Comparison of ENCODE assay signal across 22 cellular contexts in genomic region chr12:47346251-47347019, GRCh38.
A peak's percentile ranks its signal among the peaks of the same experiment; 100 is the strongest.
DNase-seq lines count a peak whose midpoint lies in the region; ATAC-seq, FAIRE-seq and TF ChIP-seq lines count a peak whose summit lies in the region.
"Had no signal": no experiment of that assay in that cellular context is flagged by ENCODE, and none has a peak within 500 bp of the region (broad histone marks: within the 10 kb centered on the region; RNA-seq: fewer than 3 reads in every experiment).

No MANE protein-coding gene starts in this region.

- no peaks in the 10 kb centered on the region for H3K36me3 ChIP-seq in K562 (ENCODE audit: control insufficient read depth, insufficient read depth, low read length)
- no peaks in the 10 kb centered on the region for H3K36me3 ChIP-seq in neutrophil
- no peaks in the 10 kb centered on the region for H3K36me3 ChIP-seq in naive thymus-derived CD4-positive, alpha-beta T cell (ENCODE audit: control insufficient read depth in 2 of 3, insufficient read depth in 3 of 3, low read length in 3 of 3)
- H3K36me3 ChIP-seq: esophagus muscularis mucosa had no signal

- ATAC-seq in K562: no peak
- no peak for ATAC-seq in naive thymus-derived CD4-positive, alpha-beta T cell
- ATAC-seq in GM21529 (IDR thresholded peaks at IDR 0.05; ENCODE audit: unreplicated experiment): no peak
- ATAC-seq: activated T-cell treated with anti-CD3 and anti-CD28 coated beads, Interleukin-2, amount 50 U/mL, for 4 hours; HCT116; Panc1 had no signal

- no peaks in the 10 kb centered on the region; a peak in 1 of 5 replicates for H3K4me1 ChIP-seq in K562 (replicated peaks in 1 of 2; ENCODE audit: control insufficient read depth in 2 of 2, insufficient read depth in 2 of 2, low read length in 2 of 2)
- H3K4me1 ChIP-seq in neutrophil (ENCODE audit: control insufficient read depth in 1 of 2, insufficient read depth in 1 of 2, low read depth in 1 of 2, low read length in 1 of 2): no peaks in the 10 kb centered on the region
- H3K4me1 ChIP-seq in naive thymus-derived CD4-positive, alpha-beta T cell (ENCODE audit: control insufficient read depth in 2 of 2, insufficient read depth in 2 of 2, low read length in 2 of 2): peaks cover 14 to 21% of the 10 kb centered on the region in 2 donors
- H3K4me1 ChIP-seq: esophagus muscularis mucosa had no signal

- H3K9ac ChIP-seq in K562 (ENCODE audit: insufficient read depth in 1 of 2, low read depth in 2 of 2, low read length in 2 of 2): no peak overlapping the region

- DNase-seq in NOMO-1 treated with DMSO at 0.1 percent for 48 hours (lab: John Stamatoyannopoulos, UW; ENCODE audit: unreplicated experiment) (peak; percentile 4), NOMO-1 treated with dmso at 0.1 percent for 144 hours (lab: John Stamatoyannopoulos, UW; ENCODE audit: unreplicated experiment) (no peak), LoVo (ENCODE audit: low spot score) (peak; percentile 59), K562 (ENCODE audit: extremely low read depth in 1 of 4, low spot score in 3 of 4) (no peak), caudate nucleus (lab: John Stamatoyannopoulos, UW) (no peak)
- no peak for DNase-seq in naive thymus-derived CD4-positive, alpha-beta T cell
- DNase-seq: activated CD4-positive, alpha-beta T cell treated with anti-CD3 and anti-CD28 coated beads for 4 hours; activated T-cell treated with anti-CD3 and anti-CD28 coated beads, Interleukin-2, amount 50 U/mL, for 4 hours; DND-41; glutamatergic neuron; NCI-H1930; retina; stimulated activated CD4-positive, alpha-beta T cell treated with anti-CD3 and anti-CD28 coated beads, Interleukin-15, amount 100 ng/mL, for 24 hours; stimulated activated naive CD4-positive, alpha-beta T cell treated with Interleukin-2 at 50 U/mL for 16 hours; T1000 had no signal

- no peak for TF ChIP-seq RAD21 in K562 (CRISPR knock-in tag; conservative IDR thresholded peaks at IDR 0.05 in 1 of 2, IDR thresholded peaks at IDR 0.05 in 1 of 2)

- no peaks in the 10 kb centered on the region for H3K27me3 ChIP-seq in K562 (ENCODE audit: control insufficient read depth in 2 of 2, insufficient read depth in 2 of 2, low read length in 2 of 2)
- H3K27me3 ChIP-seq in neutrophil: no peaks in the 10 kb centered on the region
- H3K27me3 ChIP-seq in naive thymus-derived CD4-positive, alpha-beta T cell (ENCODE audit: control insufficient read depth in 2 of 2, insufficient read depth in 2 of 2, low read length in 2 of 2): no peaks in the 10 kb centered on the region
- H3K27me3 ChIP-seq: esophagus muscularis mucosa had no signal

- peak overlapping the region in 2 of 9 donors; percentile 11 to 17 for H3K27ac Mint-ChIP-seq in naive thymus-derived CD4-positive, alpha-beta T cell

- no TSS peak for BruUV-seq in K562 (replicated peaks; lab: Mats Ljungman, UMichigan)

- peak; percentile 32 for FAIRE-seq in K562 (lab: Jason Lieb, UNC)
- FAIRE-seq: urothelium cell line had no signal

- POLR2A ChIA-PET in K562 (lab: Yijun Ruan, JAX): interaction anchor here (1.6 kb wide), 1 partner anchor 9 kb away, joined by 4 read pairs; no protein-coding TSS in a partner anchor
- POLR2A ChIA-PET in naive thymus-derived CD4-positive, alpha-beta T cell (lab: Charles Lee): interaction anchor here (0.6 to 1.9 kb wide), 6 partner anchors 9 to 58 kb away, joined by 3 to 9 read pairs (median 4); no protein-coding TSS in a partner anchor

- TF ChIP-seq EP300 in K562 (IDR thresholded peaks at IDR 0.05; ENCODE audit: low read length): no peak

- H3K4me1 Mint-ChIP-seq in naive thymus-derived CD4-positive, alpha-beta T cell: peaks cover 12 to 46% (median 40%) of the 10 kb centered on the region in 7 donors

- H3K36me3 Mint-ChIP-seq in naive thymus-derived CD4-positive, alpha-beta T cell: peaks cover 0 to 22% (median 0%) of the 10 kb centered on the region in 5 donors

- no peak overlapping the region for H2AFZ ChIP-seq in K562 (ENCODE audit: low read depth, low read length)

- H3K27ac ChIP-seq in K562 (ENCODE audit: extremely low read depth, low read depth, low read length) (no peak overlapping the region), neutrophil (peak overlapping the region; percentile 7), caudate nucleus (ENCODE audit: low read depth, low read length) (no peak overlapping the region)
- no peak overlapping the region for H3K27ac ChIP-seq in naive thymus-derived CD4-positive, alpha-beta T cell (ENCODE audit: low read depth, low read length)
- H3K27ac ChIP-seq: esophagus muscularis mucosa, SK-N-MC had no signal

- in situ Hi-C loops in K562 (cut with MboI): no loop called here

- no peak overlapping the region for H3K4me2 ChIP-seq in K562 (ENCODE audit: insufficient read depth, low read length)

- no peak overlapping the region for H3K4me3 ChIP-seq in K562
- H3K4me3 ChIP-seq in neutrophil (ENCODE audit: low read depth in 1 of 2, low read length in 1 of 2): no peak overlapping the region
- no peak overlapping the region for H3K4me3 ChIP-seq in naive thymus-derived CD4-positive, alpha-beta T cell (ENCODE audit: low read length)
- H3K4me3 ChIP-seq: esophagus muscularis mucosa, SK-N-MC had no signal

- no peak for TF ChIP-seq POLR2A in K562 (conservative IDR thresholded peaks at IDR 0.05)

- no peaks in the 10 kb centered on the region for H3K27me3 Mint-ChIP-seq in naive thymus-derived CD4-positive, alpha-beta T cell

- WGBS in K562 (ENCODE audit: insufficient coverage, low coverage, missing lambda C conversion rate): 61% methylated on average over 4 of the region's 4 CpGs

- TF ChIP-seq CTCF in K562 (IDR thresholded peaks at IDR 0.05 in 2 of 3, conservative IDR thresholded peaks at IDR 0.05 in 1 of 3; ENCODE audit: insufficient read depth in 2 of 3, low read depth in 1 of 3, low read length in 3 of 3) (no peak), neutrophil (IDR thresholded peaks at IDR 0.05) (no peak)

- H3K79me2 ChIP-seq in K562 (ENCODE audit: control insufficient read depth, insufficient read depth, low read length): no peaks in the 10 kb centered on the region

- peaks cover 0 to 7% (median 0%) of the 10 kb centered on the region in 11 donors for H3K9me3 Mint-ChIP-seq in naive thymus-derived CD4-positive, alpha-beta T cell
- H3K9me3 Mint-ChIP-seq: activated T-cell treated with anti-CD3 and anti-CD28 coated beads, Interleukin-2, amount 50 U/mL, for 4 hours had no signal

- no peaks in the 10 kb centered on the region for H3K9me3 ChIP-seq in K562 (replicated peaks; ENCODE audit: control insufficient read depth, insufficient read depth, low read depth, low read length)
- H3K9me3 ChIP-seq in neutrophil: no peaks in the 10 kb centered on the region
- H3K9me3 ChIP-seq in naive thymus-derived CD4-positive, alpha-beta T cell (ENCODE audit: control insufficient read depth in 2 of 3, low read length in 3 of 3): no peaks in the 10 kb centered on the region
- H3K9me3 ChIP-seq: esophagus muscularis mucosa had no signal

- no peak overlapping the region for H3K4me3 Mint-ChIP-seq in naive thymus-derived CD4-positive, alpha-beta T cell
- H3K4me3 Mint-ChIP-seq: activated T-cell treated with anti-CD3 and anti-CD28 coated beads, Interleukin-2, amount 50 U/mL, for 4 hours had no signal

- H3K9me1 ChIP-seq in K562 (ENCODE audit: control insufficient read depth, insufficient read depth, low read length): no peaks in the 10 kb centered on the region

- H4K20me1 ChIP-seq in K562 (replicated peaks; ENCODE audit: control insufficient read depth, insufficient read depth, low read length): no peaks in the 10 kb centered on the region

- intact Hi-C loops in K562 (cut with micrococcal nuclease): no loop called here
- intact Hi-C loops in naive thymus-derived CD4-positive, alpha-beta T cell (cut with micrococcal nuclease): loop anchor here in 1 of 2 donors (10.0 kb wide), 1 partner anchor 48 kb away; no protein-coding TSS in a partner anchor

- CTCF ChIA-PET in K562 (lab: Yijun Ruan, JAX; ENCODE audit: low intra/inter-chr PET ratio): interaction anchor here (0.6 kb wide), 1 partner anchor 52 kb away, joined by 3 read pairs; no protein-coding TSS in a partner anchor
- CTCF ChIA-PET in naive thymus-derived CD4-positive, alpha-beta T cell (lab: Charles Lee): interaction anchor here (0.6 to 1.0 kb wide), 3 partner anchors 14 to 291 kb away, joined by 3 to 4 read pairs (median 3); no protein-coding TSS in a partner anchor

TF ChIP-seq in K562, 482 proteins besides CTCF, POLR2A, EP300 and RAD21 (continues in another document):
- no peak for TF ChIP-seq ARID2 (IDR thresholded peaks at IDR 0.05)
- TF ChIP-seq TOE1 (IDR thresholded peaks at IDR 0.05; ENCODE audit: borderline replicate concordance): no peak
- TF ChIP-seq TOE1 (CRISPR knock-in tag; IDR thresholded peaks at IDR 0.05; ENCODE audit: borderline replicate concordance, low read depth): no peak
- TF ChIP-seq STAG1 (CRISPR knock-in tag; IDR thresholded peaks at IDR 0.05; ENCODE audit: borderline replicate concordance): no peak
- no peak for TF ChIP-seq ZBED1 (IDR thresholded peaks at IDR 0.05)
- no peak for TF ChIP-seq ZNF518B (CRISPR knock-in tag; IDR thresholded peaks at IDR 0.05)
- no peak for TF ChIP-seq SMARCC2 (IDR thresholded peaks at IDR 0.05; ENCODE audit: low read depth)
- TF ChIP-seq COPS2 (conservative IDR thresholded peaks at IDR 0.05): no peak
- no peak for TF ChIP-seq ELF4 (CRISPR knock-in tag; IDR thresholded peaks at IDR 0.05)
- no peak for TF ChIP-seq RFX5 (IDR thresholded peaks at IDR 0.05; ENCODE audit: low read depth, low read length)

Comparison
In these comparisons a context has a peak if more than half of its experiments do, and no peak if none do; other contexts are left out.
1. DNase-seq: peak in NOMO-1 treated with DMSO at 0.1 percent for 48 hours (single experiment) and LoVo (single experiment); none in NOMO-1 treated with dmso at 0.1 percent for 144 hours (single experiment), K562 (0 of 4), naive thymus-derived CD4-positive, alpha-beta T cell (0 of 9) and caudate nucleus (0 of 61).